23 cellular contexts compared by ENCODE assay signal in the genomic region with DNA sequence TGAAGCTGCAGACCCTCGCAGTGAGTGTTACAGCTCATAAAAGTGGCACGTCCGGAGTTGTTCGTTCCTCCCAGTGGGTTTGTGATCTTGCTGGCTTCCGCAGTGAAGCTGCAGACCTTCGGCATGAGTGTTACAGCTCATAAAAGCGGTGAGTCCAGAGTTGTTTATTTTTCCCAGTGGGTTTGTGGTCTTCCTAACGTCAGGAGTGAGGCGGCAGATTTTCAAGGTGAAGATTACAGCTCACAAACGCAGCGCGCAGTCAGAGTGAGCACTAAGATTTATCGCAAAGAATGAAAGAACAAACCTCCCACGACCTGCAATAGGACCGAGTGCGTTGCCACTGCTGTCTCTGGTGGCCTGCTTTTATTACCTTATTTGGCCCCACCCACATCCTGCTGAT.
DNase-seq lines count a peak whose midpoint lies in the region; ATAC-seq, FAIRE-seq and TF ChIP-seq lines count a peak whose summit lies in the region.
"Had no signal": no experiment of that assay in that cellular context is flagged by ENCODE, and none has a peak within 500 bp of the region (broad histone marks: within the 10 kb centered on the region; RNA-seq: fewer than 3 reads in every experiment).

No MANE protein-coding gene starts in this region.

- no peak overlapping the region for H3K4me2 ChIP-seq in K562 (ENCODE audit: insufficient read depth, low read length)
- H3K4me2 ChIP-seq: A549; BLaER1 treated with 17β-estradiol and CSF1 and Interleukin-3, amounts not matched to agents 10 nM and 100 nM had no signal

- no peaks in the 10 kb centered on the region for H4K20me1 ChIP-seq in K562 (replicated peaks; ENCODE audit: control insufficient read depth, insufficient read depth, low read length)
- H4K20me1 ChIP-seq: BLaER1 treated with 17β-estradiol and CSF1 and Interleukin-3, amounts not matched to agents 10 nM and 100 nM had no signal

- no peak for FAIRE-seq in K562 (lab: Jason Lieb, UNC)
- FAIRE-seq: A549, D721Med, GM12891, GM18507 had no signal

- H3K36me3 ChIP-seq in K562 (ENCODE audit: control insufficient read depth, insufficient read depth, low read length): no peaks in the 10 kb centered on the region
- H3K36me3 ChIP-seq: BE2C; BLaER1 treated with 17β-estradiol and CSF1 and Interleukin-3, amounts not matched to agents 10 nM and 100 nM had no signal

- TF ChIP-seq RAD21 in K562 (CRISPR knock-in tag; conservative IDR thresholded peaks at IDR 0.05 in 1 of 2, IDR thresholded peaks at IDR 0.05 in 1 of 2): no peak

- intact Hi-C loops in K562 (cut with micrococcal nuclease) (no loop called here), sciatic nerve (cut with DNase I) (no loop called here)

- in situ Hi-C loops in K562 (cut with MboI): no loop called here

- no peaks in the 10 kb centered on the region for H3K9me3 ChIP-seq in K562 (replicated peaks; ENCODE audit: control insufficient read depth, insufficient read depth, low read depth, low read length)
- H3K9me3 ChIP-seq: A549, BE2C had no signal

- no peak overlapping the region for H3K9ac ChIP-seq in K562 (ENCODE audit: insufficient read depth in 1 of 2, low read depth in 2 of 2, low read length in 2 of 2)
- H3K9ac ChIP-seq: BLaER1 treated with 17β-estradiol and CSF1 and Interleukin-3, amounts not matched to agents 10 nM and 100 nM had no signal

- TF ChIP-seq EP300 in K562 (IDR thresholded peaks at IDR 0.05; ENCODE audit: low read length): no peak

- no peak for TF ChIP-seq POLR2A in K562 (conservative IDR thresholded peaks at IDR 0.05)

- no peaks in the 10 kb centered on the region for H3K79me2 ChIP-seq in K562 (ENCODE audit: control insufficient read depth, insufficient read depth, low read length)

- no peak overlapping the region for H3K4me3 ChIP-seq in K562
- H3K4me3 ChIP-seq: A549; BLaER1 treated with 17β-estradiol and CSF1 and Interleukin-3, amounts not matched to agents 10 nM and 100 nM had no signal

- H3K9me1 ChIP-seq in K562 (ENCODE audit: control insufficient read depth, insufficient read depth, low read length): no peaks in the 10 kb centered on the region

- CTCF ChIA-PET in K562 (lab: Yijun Ruan, JAX; ENCODE audit: low intra/inter-chr PET ratio): no interaction called here

- ATAC-seq in K562 (no peak), sciatic nerve (peak; percentile 15)
- ATAC-seq: A549 had no signal

- no peak overlapping the region for H2AFZ ChIP-seq in K562 (ENCODE audit: low read depth, low read length)

- WGBS in K562 (ENCODE audit: insufficient coverage, low coverage, missing lambda C conversion rate): 10% methylated on average over 16 of the region's 16 CpGs

- no peaks in the 10 kb centered on the region for H3K27me3 ChIP-seq in K562 (ENCODE audit: control insufficient read depth in 2 of 2, insufficient read depth in 2 of 2, low read length in 2 of 2)
- H3K27me3 ChIP-seq: BE2C; BLaER1 treated with 17β-estradiol and CSF1 and Interleukin-3, amounts not matched to agents 10 nM and 100 nM had no signal

- POLR2A ChIA-PET in K562 (lab: Yijun Ruan, JAX): no interaction called here

- no peak overlapping the region for H3K27ac ChIP-seq in K562 (ENCODE audit: extremely low read depth, low read depth, low read length)
- H3K27ac ChIP-seq: 22Rv1; A549; BLaER1 treated with 17β-estradiol and CSF1 and Interleukin-3, amounts not matched to agents 10 nM and 100 nM had no signal

- TF ChIP-seq CTCF in K562 (IDR thresholded peaks at IDR 0.05 in 2 of 3, conservative IDR thresholded peaks at IDR 0.05 in 1 of 3; ENCODE audit: insufficient read depth in 2 of 3, low read depth in 1 of 3, low read length in 3 of 3): no peak

- no TSS peak for BruUV-seq in K562 (replicated peaks; lab: Mats Ljungman, UMichigan)

- peak; percentile 22 for DNase-seq in Daoy (ENCODE audit: low read depth)
- no peak for DNase-seq in K562 (ENCODE audit: extremely low read depth in 1 of 4, low spot score in 3 of 4)
- DNase-seq in sciatic nerve (ENCODE audit: low spot score): no peak
- no peak for DNase-seq in 8988T
- no peak for DNase-seq in NCI-H69 (lab: John Stamatoyannopoulos, UW)
- DNase-seq in NCI-H2227 (lab: John Stamatoyannopoulos, UW; ENCODE audit: unreplicated experiment): no peak
- DNase-seq: ACHN; AML-193; BE2C; CD4-positive, alpha-beta T cell; CD8-positive, alpha-beta memory T cell; DMS 273 treated with DMSO at 0.1 percent for 48 hours; DMS79; GF-D8; GOT3; H7; HCEC 1CT had no signal

- H3K4me1 ChIP-seq in K562 (replicated peaks in 1 of 2; ENCODE audit: control insufficient read depth in 2 of 2, insufficient read depth in 2 of 2, low read length in 2 of 2): no peaks in the 10 kb centered on the region
- H3K4me1 ChIP-seq: A549; BE2C; BLaER1 treated with 17β-estradiol and CSF1 and Interleukin-3, amounts not matched to agents 10 nM and 100 nM had no signal

TF ChIP-seq in K562, 482 proteins besides CTCF, POLR2A, EP300 and RAD21:
- TF ChIP-seq NFYB (IDR thresholded peaks at IDR 0.05; ENCODE audit: extremely low read depth, insufficient read length) (peak; percentile 40), ZNF408 (CRISPR knock-in tag; IDR thresholded peaks at IDR 0.05; ENCODE audit: low read depth) (no peak)
